Comparison of ENCODE assay signal across 32 cellular contexts in the genomic region with DNA sequence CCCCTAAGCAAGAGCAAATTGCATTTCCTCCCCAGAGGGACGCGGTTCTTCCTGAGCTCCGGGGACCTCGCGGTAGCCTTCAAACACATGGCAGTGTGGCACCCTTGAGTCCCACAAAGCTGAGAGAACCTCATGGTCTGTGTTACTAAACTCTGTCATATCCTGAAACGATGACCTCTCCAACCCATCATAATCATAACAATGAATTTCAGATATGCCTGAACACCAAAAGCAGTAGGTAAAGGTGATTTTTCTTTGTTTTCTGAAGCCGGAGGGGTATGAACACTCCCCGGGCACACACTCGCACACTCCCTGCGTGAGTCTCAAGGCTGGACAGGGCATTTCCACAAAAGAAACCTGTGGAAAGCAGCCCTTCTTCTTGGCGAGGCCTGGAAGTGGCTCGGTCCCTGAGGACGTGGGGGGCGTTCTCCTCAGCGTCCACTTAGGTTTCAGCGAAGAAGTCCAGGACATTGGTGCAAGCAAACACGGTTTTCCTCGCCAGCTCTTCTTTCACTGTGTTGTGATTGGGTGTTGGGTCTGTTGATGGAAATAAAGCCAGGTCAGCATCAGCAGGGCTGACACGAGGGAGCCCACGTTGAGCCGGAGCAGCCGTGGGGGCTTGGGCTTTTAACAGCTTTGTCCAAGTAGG.
DNase-seq lines count a peak whose midpoint lies in the region; ATAC-seq and TF ChIP-seq lines count a peak whose summit lies in the region.
"Had no signal": no experiment of that assay in that cellular context is flagged by ENCODE, and none has a peak within 500 bp of the region (broad histone marks: within the 10 kb centered on the region; RNA-seq: fewer than 3 reads in every experiment).

No MANE protein-coding gene starts in this region.

- H3K4me1 ChIP-seq in mesendoderm (ENCODE audit: control insufficient read depth, low read depth, low read length), result no peaks in the 10 kb centered on the region
- H3K4me1 ChIP-seq in thoracic aorta (ENCODE audit: control insufficient read depth in 1 of 2, low read depth in 2 of 2), result peaks cover 15 to 27% of the 10 kb centered on the region in 2 donors
- H3K4me1 ChIP-seq: sigmoid colon had no signal

- peak; percentile 44 for DNase-seq in DMS153 treated with DMSO at 0.1 percent for 48 hours (lab: John Stamatoyannopoulos, UW; ENCODE audit: unreplicated experiment)
- DNase-seq in DMS153 (lab: John Stamatoyannopoulos, UW), result no peak
- DNase-seq in dermis blood vessel endothelial cell, result peak; percentile 62
- no peak for DNase-seq in mesendoderm
- no peak for DNase-seq in thoracic aorta (ENCODE audit: low spot score)
- no peak for DNase-seq in NCI-H1930 (lab: John Stamatoyannopoulos, UW)
- no peak for DNase-seq in NCI-H128 (lab: John Stamatoyannopoulos, UW; ENCODE audit: unreplicated experiment)
- no peak for DNase-seq in HEK293T (ENCODE audit: extremely low spot score)
- DNase-seq: activated CD4-positive, alpha-beta T cell treated with anti-CD3 and anti-CD28 coated beads, Interleukin-2, amount 10 ng/mL, durations not matched to agents 24 days and 14 days; activated gamma-delta T cell; activated naive CD8-positive, alpha-beta T cell treated with anti-CD3 and anti-CD28 coated beads for 36 hours; activated T-cell treated with anti-CD3 and anti-CD28 coated beads, Interleukin-2, amount 50 U/mL, for 1 hour; Caco-2; DND-41; effector CD4-positive, alpha-beta T cell; GF-D8; immature natural killer cell; Kasumi-1; NCI-H146; NCI-H2171; NCI-H524 treated with DMSO at 0.1 percent for 48 hours; NK-92 treated with Interleukin-12 subunit alpha and Interleukin-12 subunit beta, amount 100 ng/mL, for 24 hours; PC-9; SHP77 treated with DMSO at 0.1 percent for 48 hours; stimulated activated CD4-positive, alpha-beta T cell treated with anti-CD3 and anti-CD28 coated beads, Interleukin-4, amount 100 ng/mL, for 4 hours; SW 1271; T-helper 9 cell; WERI-Rb-1 had no signal

- H2BK5ac ChIP-seq in mesendoderm (ENCODE audit: low read length), result no peak overlapping the region

- H2BK15ac ChIP-seq in mesendoderm (replicated peaks; ENCODE audit: low read depth), result no peak overlapping the region

- no peak for TF ChIP-seq CTCF in thoracic aorta (IDR thresholded peaks at IDR 0.05)

- H2BK120ac ChIP-seq in mesendoderm (ENCODE audit: low read depth, low read length), result no peak overlapping the region

- CTCF ChIA-PET in HEK293T (lab: Yijun Ruan, JAX), result no interaction called here

- H3K36me3 ChIP-seq in mesendoderm (ENCODE audit: control insufficient read depth, insufficient read depth, low read length) (no peaks in the 10 kb centered on the region), thoracic aorta (no peaks in the 10 kb centered on the region)
- H3K36me3 ChIP-seq: prostate gland, sigmoid colon, WERI-Rb-1 had no signal

- peak overlapping the region; percentile 80 for H3K23ac ChIP-seq in mesendoderm (ENCODE audit: low read length)

- no peaks in the 10 kb centered on the region for H3K9me3 ChIP-seq in thoracic aorta
- H3K9me3 ChIP-seq: Caco-2, prostate gland, sigmoid colon had no signal

- no peaks in the 10 kb centered on the region for H3K79me1 ChIP-seq in mesendoderm (ENCODE audit: low read length)

- H3K79me2 ChIP-seq in mesendoderm (ENCODE audit: control insufficient read depth, insufficient read depth, low read length), result no peaks in the 10 kb centered on the region

- H3K27me3 ChIP-seq in mesendoderm (ENCODE audit: insufficient read depth, low read length, poor library complexity) (no peaks in the 10 kb centered on the region), thoracic aorta (replicated peaks; ENCODE audit: insufficient read depth) (no peaks in the 10 kb centered on the region)

- no peak for ATAC-seq in thoracic aorta (ENCODE audit: insufficient number of reproducible peaks, low FRiP score, low read depth)
- ATAC-seq: stimulated activated effector memory CD8-positive, alpha-beta T cell treated with anti-CD3 and anti-CD28 coated beads, Interleukin-12 subunit alpha, Interleukin-12 subunit beta, amount 100 ng/mL, for 72 hours had no signal

- H3K4ac ChIP-seq in mesendoderm (ENCODE audit: low read depth, low read length), result no peak overlapping the region

- no peak overlapping the region for H4K8ac ChIP-seq in mesendoderm (ENCODE audit: low read depth, low read length)

- POLR2A ChIA-PET in HEK293T (lab: Yijun Ruan, JAX), result no interaction called here

- no peak overlapping the region for H3K18ac ChIP-seq in mesendoderm (ENCODE audit: low read length)

- no peak overlapping the region for H4K5ac ChIP-seq in mesendoderm (ENCODE audit: low read length)

- no CpG with 5 or more reads among the region's 22 CpGs for WGBS in mesendoderm (ENCODE audit: extremely low coverage, insufficient coverage, low lambda C conversion rate)

- no peak overlapping the region for H3K56ac ChIP-seq in mesendoderm (ENCODE audit: low read length)

- H3K4me2 ChIP-seq in mesendoderm (ENCODE audit: low read length), result no peak overlapping the region
- H3K4me2 ChIP-seq: PC-9 had no signal

- H3K9ac ChIP-seq in mesendoderm (ENCODE audit: low read length), result no peak overlapping the region

- H3K4me3 ChIP-seq in mesendoderm (ENCODE audit: low read length) (no peak overlapping the region), thoracic aorta (peak overlapping the region; percentile 26)
- H3K4me3 ChIP-seq: PC-9, prostate gland, sigmoid colon had no signal

- H2AK5ac ChIP-seq in mesendoderm (ENCODE audit: low read length), result no peak overlapping the region

- no peak overlapping the region for H3K27ac ChIP-seq in mesendoderm (ENCODE audit: low read depth, low read length)
- H3K27ac ChIP-seq in thoracic aorta, result no peak overlapping the region
- H3K27ac ChIP-seq: 22Rv1, PC-9, prostate gland, WERI-Rb-1 had no signal

TF ChIP-seq in HEK293T, 16 proteins besides CTCF, POLR2A, EP300 and RAD21:
- TF ChIP-seq FOXA1 (IDR thresholded peaks at IDR 0.05) (no peak), ARNT (IDR thresholded peaks at IDR 0.05) (no peak), FOXM1 (IDR thresholded peaks at IDR 0.05; ENCODE audit: borderline replicate concordance) (no peak), SP1 (IDR thresholded peaks at IDR 0.05) (no peak), ELF4 (IDR thresholded peaks at IDR 0.05) (no peak), NFRKB (IDR thresholded peaks at IDR 0.05) (no peak), CTBP1 (IDR thresholded peaks at IDR 0.05; ENCODE audit: borderline replicate concordance) (no peak), TARDBP (IDR thresholded peaks at IDR 0.05) (no peak), ZNF384 (IDR thresholded peaks at IDR 0.05) (no peak), FOXK2 (IDR thresholded peaks at IDR 0.05) (no peak), HDGF (IDR thresholded peaks at IDR 0.05; ENCODE audit: borderline replicate concordance) (no peak), L3MBTL2 (conservative IDR thresholded peaks at IDR 0.05) (no peak), LEF1 (IDR thresholded peaks at IDR 0.05; ENCODE audit: borderline replicate concordance) (no peak), SUZ12 (IDR thresholded peaks at IDR 0.05) (no peak), BHLHE40 (IDR thresholded peaks at IDR 0.05; ENCODE audit: borderline replicate concordance) (no peak)
- TF ChIP-seq, protein P1, sequence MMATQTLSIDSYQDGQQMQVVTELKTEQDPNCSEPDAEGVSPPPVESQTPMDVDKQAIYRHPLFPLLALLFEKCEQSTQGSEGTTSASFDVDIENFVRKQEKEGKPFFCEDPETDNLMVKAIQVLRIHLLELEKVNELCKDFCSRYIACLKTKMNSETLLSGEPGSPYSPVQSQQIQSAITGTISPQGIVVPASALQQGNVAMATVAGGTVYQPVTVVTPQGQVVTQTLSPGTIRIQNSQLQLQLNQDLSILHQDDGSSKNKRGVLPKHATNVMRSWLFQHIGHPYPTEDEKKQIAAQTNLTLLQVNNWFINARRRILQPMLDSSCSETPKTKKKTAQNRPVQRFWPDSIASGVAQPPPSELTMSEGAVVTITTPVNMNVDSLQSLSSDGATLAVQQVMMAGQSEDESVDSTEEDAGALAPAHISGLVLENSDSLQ (IDR thresholded peaks at IDR 0.05), result no peak
TF ChIP-seq in HEK293T: peak in this region for 0.

Comparison
In these comparisons a context has a peak if more than half of its experiments do, and no peak if none do; other contexts are left out.
1. DNase-seq: peak in DMS153 treated with DMSO at 0.1 percent for 48 hours (single experiment) and dermis blood vessel endothelial cell (single experiment); none in DMS153 (single experiment), mesendoderm (single experiment), thoracic aorta (single experiment), NCI-H1930 (0 of 2), NCI-H128 (single experiment) and HEK293T (single experiment).